26 cellular contexts compared by ENCODE assay signal in the genomic region with DNA sequence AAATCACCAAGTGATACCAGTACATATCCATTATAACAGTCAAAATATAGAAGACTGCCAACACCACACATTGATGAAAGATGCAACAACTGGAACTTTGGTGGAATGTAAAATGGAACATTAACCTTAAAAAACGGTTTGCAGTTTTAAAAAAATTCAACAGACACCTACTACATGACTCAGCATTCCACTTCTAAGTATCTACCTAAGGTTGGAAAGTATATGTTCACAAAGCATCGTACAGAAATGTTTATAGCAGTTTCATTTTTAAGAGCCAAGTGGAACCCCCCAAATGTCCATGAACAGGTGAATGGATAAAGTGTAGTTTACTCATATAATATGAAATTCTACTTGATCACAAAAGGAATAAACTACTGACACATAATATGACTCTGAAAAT.
"Had no signal": no experiment of that assay in that cellular context is flagged by ENCODE, and none has a peak within 500 bp of the region (broad histone marks: within the 10 kb centered on the region; RNA-seq: fewer than 3 reads in every experiment).

No MANE protein-coding gene starts in this region.

- FAIRE-seq: endometrium, islet of Langerhans, keratinocyte had no signal

- H3K36me3 ChIP-seq: colonic mucosa, esophagus squamous epithelium, gastrocnemius medialis, heart right ventricle, left lung, lower lobe of right lung had no signal

- ATAC-seq: effector memory CD8-positive, alpha-beta T cell; esophagus mucosa; gastrocnemius medialis; heart right ventricle; left cardiac atrium; left lung; left ventricle myocardium superior; lower lobe of right lung; mucosa of descending colon had no signal

- H3K9me3 ChIP-seq: colonic mucosa, esophagus squamous epithelium, gastrocnemius medialis, left lung, lower lobe of right lung, mucosa of descending colon had no signal

- H3K4me1 ChIP-seq: colonic mucosa, esophagus squamous epithelium, heart right ventricle, left lung, lower lobe of right lung had no signal

- H3K4me3 ChIP-seq: colonic mucosa, esophagus squamous epithelium, gastrocnemius medialis, heart right ventricle, left lung, lower lobe of right lung, mucosa of descending colon had no signal

- H3K27ac ChIP-seq: colonic mucosa, epithelial cell of prostate, esophagus squamous epithelium, gastrocnemius medialis, heart right ventricle, left lung, lower lobe of right lung had no signal

- DNase-seq: colonic mucosa; cortex of kidney; effector CD8-positive, alpha-beta T cell; effector memory CD8-positive, alpha-beta T cell; endodermal cell; erythroblast; esophagus squamous epithelium; foreskin fibroblast; foreskin melanocyte; gastrocnemius medialis; glutamatergic neuron; head of caudate nucleus; heart right ventricle; hippocampal formation; left cardiac atrium; left lung; left ventricle myocardium superior; lower lobe of right lung; mesenchymal stem cell; mucosa of descending colon; naive B cell had no signal

- H3K27me3 ChIP-seq: colonic mucosa, esophagus squamous epithelium, gastrocnemius medialis, heart right ventricle, left lung had no signal
